26 cellular contexts compared by ENCODE assay signal in the genomic region with DNA sequence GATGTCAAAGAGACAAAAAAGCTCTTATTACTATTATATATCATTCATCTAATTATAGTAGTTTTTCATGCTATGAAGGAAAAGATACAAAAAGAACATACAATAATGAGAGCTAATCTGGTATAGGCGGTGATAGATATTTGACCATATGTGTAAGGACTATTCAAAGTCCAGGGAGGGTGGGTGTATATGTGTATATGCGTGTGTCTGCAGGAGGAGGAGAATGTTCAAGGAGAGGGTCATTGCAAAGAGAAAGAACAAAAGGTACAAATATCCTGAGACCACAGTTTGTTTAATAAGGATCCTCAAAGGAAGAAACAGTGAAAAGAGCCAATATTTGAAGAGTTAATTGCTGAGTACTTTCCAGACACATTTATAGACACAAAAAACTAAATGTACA.
DNase-seq lines count a peak whose midpoint lies in the region; ATAC-seq, FAIRE-seq and TF ChIP-seq lines count a peak whose summit lies in the region.
"Had no signal": no experiment of that assay in that cellular context is flagged by ENCODE, and none has a peak within 500 bp of the region (broad histone marks: within the 10 kb centered on the region; RNA-seq: fewer than 3 reads in every experiment).

No MANE protein-coding gene starts in this region.

- no peak for FAIRE-seq in endothelial cell of umbilical vein (lab: Jason Lieb, UNC)
- FAIRE-seq: A549, GM19239 had no signal

- CTCF ChIA-PET in PC-9 (lab: Charles Lee), result no interaction called here
- CTCF ChIA-PET in endothelial cell of umbilical vein (lab: Charles Lee), result no interaction called here

- H3K27ac ChIP-seq in PC-9 (no peak overlapping the region), endothelial cell of umbilical vein (ENCODE audit: insufficient read depth, low read depth, low read length) (no peak overlapping the region)
- H3K27ac ChIP-seq: A549; BLaER1 treated with 17β-estradiol and CSF1 and Interleukin-3, amounts not matched to agents 10 nM and 100 nM; Peyer's patch had no signal

- H3K4me1 ChIP-seq in PC-9 (replicated peaks; ENCODE audit: insufficient read depth) (no peaks in the 10 kb centered on the region), endothelial cell of umbilical vein (ENCODE audit: control insufficient read depth, extremely low read depth, insufficient read depth, low read length) (peaks cover 5% of the 10 kb centered on the region)
- H3K4me1 ChIP-seq: A549, Peyer's patch had no signal

- no peak for ATAC-seq in activated naive CD4-positive, alpha-beta T cell treated with anti-CD3 and anti-CD28 coated beads, Interleukin-2, amount 50 U/mL, for 72 hours
- ATAC-seq: A549, GM23338, T-helper 17 cell had no signal

- H3F3A ChIP-seq in PC-9 (ENCODE audit: insufficient read depth, low read depth), result no peaks in the 10 kb centered on the region

- H3K4me3 ChIP-seq in PC-9 (no peak overlapping the region), endothelial cell of umbilical vein (replicated peaks in 1 of 3; ENCODE audit: insufficient read depth in 1 of 3, low read depth in 1 of 3, low read length in 3 of 3) (no peak overlapping the region)
- H3K4me3 ChIP-seq: A549; BLaER1 treated with 17β-estradiol and CSF1 and Interleukin-3, amounts not matched to agents 10 nM and 100 nM; GM23338; Peyer's patch had no signal

- TF ChIP-seq CTCF in HFFc6 (IDR thresholded peaks at IDR 0.05) (no peak), PC-9 (conservative IDR thresholded peaks at IDR 0.05) (no peak), endothelial cell of umbilical vein (IDR thresholded peaks at IDR 0.05; ENCODE audit: extremely low read depth in 1 of 2, insufficient read depth in 1 of 2, low read depth in 1 of 2, low read length in 2 of 2) (no peak)

- BruUV-seq in PC-9 (replicated peaks; lab: Mats Ljungman, UMichigan) (no TSS peak), endothelial cell of umbilical vein (replicated peaks; lab: Mats Ljungman, UMichigan) (no TSS peak)

- H3K36me3 ChIP-seq in PC-9 (ENCODE audit: low read depth) (no peaks in the 10 kb centered on the region), endothelial cell of umbilical vein (ENCODE audit: control insufficient read depth in 2 of 2, extremely low read depth in 1 of 2, insufficient read depth in 2 of 2, low read length in 2 of 2) (no peaks in the 10 kb centered on the region)
- H3K36me3 ChIP-seq: BLaER1 treated with 17β-estradiol and CSF1 and Interleukin-3, amounts not matched to agents 10 nM and 100 nM; Peyer's patch had no signal

- H3K27ac Mint-ChIP-seq in HFFc6, result peak overlapping the region; percentile 14
- no peak overlapping the region for H3K27ac Mint-ChIP-seq in activated naive CD4-positive, alpha-beta T cell treated with anti-CD3 and anti-CD28 coated beads, Interleukin-2, amount 50 U/mL, for 72 hours
- H3K27ac Mint-ChIP-seq: CD4-positive, alpha-beta T cell; GM23338; T-helper 17 cell had no signal

- intact Hi-C loops in PC-9 (cut with micrococcal nuclease; ENCODE audit: unreplicated experiment) (no loop called here), endothelial cell of umbilical vein (cut with micrococcal nuclease) (no loop called here)

- DNase-seq in Caki2 (ENCODE audit: low read depth) (peak; percentile 32), HFFc6 (no peak), PC-9 (no peak), endothelial cell of umbilical vein (ENCODE audit: low read depth, low spot score) (peak; percentile 24), retina (no peak), GM19240 (ENCODE audit: insufficient read length, low spot score) (no peak), NCI-H1436 treated with DMSO at 0.1 percent for 48 hours (lab: John Stamatoyannopoulos, UW) (no peak)
- no peak for DNase-seq in activated naive CD4-positive, alpha-beta T cell treated with anti-CD3 and anti-CD28 coated beads, Interleukin-2, amount 50 U/mL, for 72 hours (ENCODE audit: low spot score in 2 of 2)
- DNase-seq: AML-193; CD4-positive, alpha-beta T cell; DMS79; GF-D8; HCEC 1CT; Karpas-422; MV-4-11; NCI-H1105; NCI-H1694; NCI-H2029 treated with DMSO at 0.1 percent for 48 hours; NCI-H446 treated with DMSO at 0.1 percent for 48 hours; Peyer's patch; SHP77 treated with DMSO at 0.1 percent for 48 hours; T-helper 17 cell had no signal

- no peaks in the 10 kb centered on the region for H3K9me1 ChIP-seq in endothelial cell of umbilical vein (replicated peaks; ENCODE audit: control insufficient read depth, extremely low read depth, insufficient read depth, low read length)

- TF ChIP-seq POLR2A in endothelial cell of umbilical vein (IDR thresholded peaks at IDR 0.05; ENCODE audit: low read depth, low read length), result no peak

- H3K4me3 Mint-ChIP-seq in HFFc6, result peak overlapping the region; percentile 18
- H3K4me3 Mint-ChIP-seq: CD4-positive, alpha-beta T cell; GM23338; T-helper 17 cell had no signal

- H3K4me1 Mint-ChIP-seq in HFFc6 (ENCODE audit: low read depth), result peaks cover 48% of the 10 kb centered on the region
- H3K4me1 Mint-ChIP-seq: GM23338, T-helper 17 cell had no signal

- H3K4me2 ChIP-seq in PC-9, result no peak overlapping the region
- H3K4me2 ChIP-seq in endothelial cell of umbilical vein (ENCODE audit: insufficient read depth, low read length), result no peak overlapping the region
- H3K4me2 ChIP-seq: A549, GM23338 had no signal

- dilution Hi-C loops in endothelial cell of umbilical vein (cut with MboI; ENCODE audit: extremely low pct_ligation_motif_present, low sequenced_read_pairs), result no loop called here

- in situ Hi-C loops in Caki2 (cut with HindIII; ENCODE audit: low pct_unique_long_range_greater_than_20kb, low sequenced_read_pairs), result no loop called here

- H4K20me1 ChIP-seq in PC-9 (ENCODE audit: insufficient read depth) (no peaks in the 10 kb centered on the region), endothelial cell of umbilical vein (replicated peaks; ENCODE audit: control insufficient read depth, extremely low read depth, insufficient read depth, low read length) (no peaks in the 10 kb centered on the region)
- H4K20me1 ChIP-seq: BLaER1 treated with 17β-estradiol and CSF1 and Interleukin-3, amounts not matched to agents 10 nM and 100 nM had no signal

- H3K9ac ChIP-seq in endothelial cell of umbilical vein (replicated peaks; ENCODE audit: extremely low read depth, insufficient read depth, low read length), result no peak overlapping the region
- H3K9ac ChIP-seq: BLaER1 treated with 17β-estradiol and CSF1 and Interleukin-3, amounts not matched to agents 10 nM and 100 nM had no signal

- peaks cover 30% of the 10 kb centered on the region for H3K36me3 Mint-ChIP-seq in HFFc6 (ENCODE audit: low read depth)
- H3K36me3 Mint-ChIP-seq in activated naive CD4-positive, alpha-beta T cell treated with anti-CD3 and anti-CD28 coated beads, Interleukin-2, amount 50 U/mL, for 72 hours, result no peaks in the 10 kb centered on the region

- no peaks in the 10 kb centered on the region for H3K27me3 ChIP-seq in PC-9 (ENCODE audit: insufficient read depth, low read depth)
- no peaks in the 10 kb centered on the region for H3K27me3 ChIP-seq in endothelial cell of umbilical vein (ENCODE audit: control insufficient read depth in 2 of 2, insufficient read depth in 2 of 2, low read length in 2 of 2)
- H3K27me3 ChIP-seq: BLaER1 treated with 17β-estradiol and CSF1 and Interleukin-3, amounts not matched to agents 10 nM and 100 nM; Peyer's patch had no signal

- H3K9me2 ChIP-seq in PC-9 (ENCODE audit: insufficient read depth), result no peaks in the 10 kb centered on the region

- POLR2A ChIA-PET in PC-9 (lab: Charles Lee; ENCODE audit: unreplicated experiment) (interaction anchor here (0.5 kb wide), 1 partner anchor 1124 kb away, joined by 3 read pairs; no protein-coding TSS in a partner anchor), endothelial cell of umbilical vein (lab: Charles Lee) (no interaction called here)

- H2AFZ ChIP-seq in PC-9, result 0 out of 2 replicates have a peak overlapping the region, but pooled peaks have one; percentile 48
- peak overlapping the region; percentile 59 for H2AFZ ChIP-seq in endothelial cell of umbilical vein (ENCODE audit: low read depth, low read length)

- H3K79me2 ChIP-seq in PC-9 (ENCODE audit: low read depth) (no peaks in the 10 kb centered on the region), endothelial cell of umbilical vein (ENCODE audit: control insufficient read depth, insufficient read depth, low read length) (no peaks in the 10 kb centered on the region)

- no peaks in the 10 kb centered on the region for H3K27me3 Mint-ChIP-seq in HFFc6 (ENCODE audit: insufficient read depth)
- H3K27me3 Mint-ChIP-seq: CD4-positive, alpha-beta T cell had no signal

- H3K9me3 ChIP-seq in PC-9 (ENCODE audit: insufficient read depth, low read depth) (no peaks in the 10 kb centered on the region), endothelial cell of umbilical vein (replicated peaks; ENCODE audit: control insufficient read depth, insufficient read depth, low read length) (no peaks in the 10 kb centered on the region)
- H3K9me3 ChIP-seq: A549; BLaER1 treated with 17β-estradiol and CSF1 and Interleukin-3, amounts not matched to agents 10 nM and 100 nM; Peyer's patch had no signal

- peaks cover 11% of the 10 kb centered on the region; the same call in 1 of the 2 replicates for H3K9me3 Mint-ChIP-seq in HFFc6
- H3K9me3 Mint-ChIP-seq in activated naive CD4-positive, alpha-beta T cell treated with anti-CD3 and anti-CD28 coated beads, Interleukin-2, amount 50 U/mL, for 72 hours, result no peaks in the 10 kb centered on the region
- H3K9me3 Mint-ChIP-seq: CD4-positive, alpha-beta T cell; GM23338 had no signal

TF ChIP-seq in endothelial cell of umbilical vein, 7 proteins besides CTCF, POLR2A, EP300 and RAD21:
- TF ChIP-seq GATA2 (IDR thresholded peaks at IDR 0.05; ENCODE audit: insufficient read depth, insufficient read length, low read depth, low read length), result no peak

Comparison
In these comparisons a context has a peak if more than half of its experiments do, and no peak if none do; other contexts are left out.
1. DNase-seq: peak in Caki2 (single experiment) and endothelial cell of umbilical vein (single experiment); none in HFFc6 (single experiment), PC-9 (0 of 2), retina (single experiment), activated naive CD4-positive, alpha-beta T cell treated with anti-CD3 and anti-CD28 coated beads, Interleukin-2, amount 50 U/mL, for 72 hours (0 of 2), GM19240 (single experiment) and NCI-H1436 treated with DMSO at 0.1 percent for 48 hours (single experiment).